In the genomic region with DNA sequence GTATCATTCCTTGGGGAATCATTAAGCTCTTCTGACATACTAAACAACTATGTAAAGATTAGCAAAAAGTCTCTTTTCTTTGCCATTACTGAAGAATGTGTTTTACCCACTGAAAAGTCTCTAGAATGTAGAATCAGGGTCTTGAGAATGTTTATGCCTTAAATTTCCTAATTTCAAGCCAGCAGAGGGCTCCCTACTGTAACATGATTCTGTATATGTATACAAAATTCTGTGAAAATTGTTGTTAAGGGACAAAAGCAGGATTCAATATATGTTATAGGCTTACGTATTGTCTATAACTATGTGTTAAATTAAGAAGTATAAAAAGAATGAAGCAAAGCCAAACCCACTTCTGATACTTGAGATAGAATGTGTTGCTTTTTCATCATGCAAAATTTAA, we compare ENCODE assay signal across 11 cellular contexts.
DNase-seq lines count a peak whose midpoint lies in the region; ATAC-seq and TF ChIP-seq lines count a peak whose summit lies in the region.
"Had no signal": no experiment of that assay in that cellular context is flagged by ENCODE, and none has a peak within 500 bp of the region (broad histone marks: within the 10 kb centered on the region; RNA-seq: fewer than 3 reads in every experiment).

No MANE protein-coding gene starts in this region.

- H3K79me2 ChIP-seq in MM.1S (ENCODE audit: low read length) (no peaks in the 10 kb centered on the region), neural cell (replicated peaks; ENCODE audit: insufficient read depth, low read length) (no peaks in the 10 kb centered on the region)

- H3F3A ChIP-seq in MM.1S (ENCODE audit: insufficient read depth, low read length) (no peaks in the 10 kb centered on the region), neural cell (ENCODE audit: insufficient read depth, low read length, poor library complexity, severe bottlenecking) (no peaks in the 10 kb centered on the region)

- H3K36me3 ChIP-seq in MM.1S (replicated peaks; ENCODE audit: insufficient read depth, low read length) (no peaks in the 10 kb centered on the region), neural cell (ENCODE audit: insufficient read depth, low read length) (no peaks in the 10 kb centered on the region)

- H4K20me1 ChIP-seq in MM.1S (ENCODE audit: insufficient read depth, low read length) (no peaks in the 10 kb centered on the region), neural cell (ENCODE audit: insufficient read depth) (no peaks in the 10 kb centered on the region)

- H3K9me2 ChIP-seq in MM.1S (replicated peaks; ENCODE audit: insufficient read depth, low read length), result no peaks in the 10 kb centered on the region
- H3K9me2 ChIP-seq in neural cell (ENCODE audit: insufficient read depth, low read length), result no peaks in the 10 kb centered on the region

- DNase-seq in NCI-H146 (lab: John Stamatoyannopoulos, UW) (peak; percentile 2), NCI-H146 treated with DMSO at 0.1 percent for 48 hours (lab: John Stamatoyannopoulos, UW; ENCODE audit: unreplicated experiment) (no peak), MM.1S (peak; percentile 33), cardiac fibroblast (ENCODE audit: low read depth in 2 of 2) (peak; percentile 31 to 62), NCI-H1436 treated with DMSO at 0.1 percent for 48 hours (lab: John Stamatoyannopoulos, UW) (no peak), left colon (no peak)
- DNase-seq: MV-4-11 had no signal

- ATAC-seq in HG03442 (IDR thresholded peaks at IDR 0.05; ENCODE audit: unreplicated experiment) (no peak), left colon (no peak)
- ATAC-seq: WTC11 had no signal

- no peaks in the 10 kb centered on the region for H3K4me1 ChIP-seq in MM.1S (ENCODE audit: low read length)

- intact Hi-C loops in left colon (cut with DNase I, micrococcal nuclease), result no loop called here

- H3K9ac ChIP-seq in MM.1S (ENCODE audit: low read length), result no peak overlapping the region
- H3K9ac ChIP-seq in neural cell (ENCODE audit: low read length), result no peak overlapping the region

- H3K4me3 ChIP-seq in MM.1S (ENCODE audit: low read length) (no peak overlapping the region), cardiac fibroblast (replicated peaks in 1 of 2; ENCODE audit: low read depth in 2 of 2, low read length in 2 of 2) (no peak overlapping the region), neural cell (ENCODE audit: low read length) (no peak overlapping the region)
- H3K4me3 ChIP-seq: skin epidermis had no signal

- H3K27ac ChIP-seq in MM.1S (ENCODE audit: low read length), result no peak overlapping the region
- no peak overlapping the region for H3K27ac ChIP-seq in neural cell (ENCODE audit: low read length)
- H3K27ac ChIP-seq: skin epidermis had no signal

- peak; percentile 59 for TF ChIP-seq RAD21 in neural cell (conservative IDR thresholded peaks at IDR 0.05)

- no peaks in the 10 kb centered on the region for H3K27me3 ChIP-seq in MM.1S (replicated peaks; ENCODE audit: insufficient read depth, low read length)
- H3K27me3 ChIP-seq in neural cell (ENCODE audit: insufficient read depth, low read depth, low read length), result no peaks in the 10 kb centered on the region

- TF ChIP-seq EP300 in neural cell (conservative IDR thresholded peaks at IDR 0.05; ENCODE audit: poor library complexity, severe bottlenecking), result no peak

- TF ChIP-seq CTCF in MM.1S (IDR thresholded peaks at IDR 0.05; ENCODE audit: low read length) (peak; percentile 30), cardiac fibroblast (IDR thresholded peaks at IDR 0.05; ENCODE audit: low read depth, low read length) (peak; percentile 35), neural cell (IDR thresholded peaks at IDR 0.05; ENCODE audit: poor library complexity, severe bottlenecking) (peak; percentile 65)

- H3K4me2 ChIP-seq in MM.1S (ENCODE audit: low read depth, low read length) (no peak overlapping the region), neural cell (ENCODE audit: low read length) (no peak overlapping the region)

- H2AFZ ChIP-seq in MM.1S (ENCODE audit: low read length), result no peak overlapping the region
- H2AFZ ChIP-seq in neural cell (ENCODE audit: low read depth, low read length), result no peak overlapping the region

- H3K9me3 ChIP-seq in MM.1S (replicated peaks; ENCODE audit: insufficient read depth, low read length) (no peaks in the 10 kb centered on the region), neural cell (ENCODE audit: low read length) (no peaks in the 10 kb centered on the region)

TF ChIP-seq in neural cell, 6 proteins besides CTCF, POLR2A, EP300 and RAD21:
- TF ChIP-seq TAF1 (IDR thresholded peaks at IDR 0.05; ENCODE audit: low read depth) (no peak), SMC3 (conservative IDR thresholded peaks at IDR 0.05; ENCODE audit: poor library complexity) (peak; percentile 74)

Comparison
In these comparisons a context has a peak if more than half of its experiments do, and no peak if none do; other contexts are left out.
1. DNase-seq: peak in NCI-H146 (single experiment), MM.1S (single experiment) and cardiac fibroblast (2 of 2); none in NCI-H146 treated with DMSO at 0.1 percent for 48 hours (single experiment), NCI-H1436 treated with DMSO at 0.1 percent for 48 hours (single experiment) and left colon (0 of 2).
2. Peak in every context shown above with its lines, with median percentiles within 50 percentile points of each other: CTCF ChIP-seq.